In genomic region chr19:40279761-40280607, GRCh38 we compare ENCODE assay signal across 8 cellular contexts. TPM values are rescaled to one million over a fixed set of nuclear protein-coding genes. Genes with fewer than 3 reads are reported as not detected.
DNase-seq lines count a peak whose midpoint lies in the region; ATAC-seq and TF ChIP-seq lines count a peak whose summit lies in the region.

No MANE protein-coding gene starts in this region.

- H3K27me3 Mint-ChIP-seq in T-cell (no peaks in the 10 kb centered on the region), glutamatergic neuron (ENCODE audit: unreplicated experiment) (peaks cover 13% of the 10 kb centered on the region)

- H3K4me1 Mint-ChIP-seq in T-cell (peaks cover 64 to 82% (median 80%) of the 10 kb centered on the region in 3 donors), glutamatergic neuron (ENCODE audit: low read depth, unreplicated experiment) (peaks cover 44% of the 10 kb centered on the region)
- peaks cover 70% of the 10 kb centered on the region for H3K4me1 Mint-ChIP-seq in stimulated activated effector memory CD8-positive, alpha-beta T cell treated with anti-CD3 and anti-CD28 coated beads, Interleukin-12 subunit alpha, Interleukin-12 subunit beta, amount 100 ng/mL, for 72 hours

- H3K4me3 Mint-ChIP-seq in T-cell (peak overlapping the region in 2 of 3 donors; percentile 36 to 85), glutamatergic neuron (ENCODE audit: unreplicated experiment) (peak overlapping the region; percentile 2)
- H3K4me3 Mint-ChIP-seq in stimulated activated effector memory CD8-positive, alpha-beta T cell treated with anti-CD3 and anti-CD28 coated beads, Interleukin-12 subunit alpha, Interleukin-12 subunit beta, amount 100 ng/mL, for 72 hours = peak overlapping the region; percentile 51

- H3K9me3 Mint-ChIP-seq in T-cell (no peaks in the 10 kb centered on the region), glutamatergic neuron (ENCODE audit: unreplicated experiment) (peaks cover 14% of the 10 kb centered on the region)
- no peaks in the 10 kb centered on the region for H3K9me3 Mint-ChIP-seq in stimulated activated effector memory CD8-positive, alpha-beta T cell treated with anti-CD3 and anti-CD28 coated beads, Interleukin-12 subunit alpha, Interleukin-12 subunit beta, amount 100 ng/mL, for 72 hours

- CTCF ChIA-PET in T-cell (lab: Charles Lee) = interaction anchor here in 1 of 2 donors (0.6 kb wide), 1 partner anchor 1466 kb away, joined by 9 read pairs; no protein-coding TSS in a partner anchor

- peak in 2 of 34 experiments; percentile 20 for DNase-seq in T-cell
- no peak for DNase-seq in glutamatergic neuron
- DNase-seq in stimulated activated effector memory CD8-positive, alpha-beta T cell treated with anti-CD3 and anti-CD28 coated beads, Interleukin-12 subunit alpha, Interleukin-12 subunit beta, amount 100 ng/mL, for 72 hours (ENCODE audit: low spot score in 2 of 2) = no peak
- DNase-seq in A172 (ENCODE audit: low spot score) = no peak
- DNase-seq in NK-92 treated with Interleukin-12 subunit alpha and Interleukin-12 subunit beta, amount 100 ng/mL, for 24 hours (lab: John Stamatoyannopoulos, UW) = no peak
- no peak for DNase-seq in GOT3 (lab: John Stamatoyannopoulos, UW)

- no peak overlapping the region for H3K27ac Mint-ChIP-seq in T-cell
- peak overlapping the region; percentile 57 for H3K27ac Mint-ChIP-seq in glutamatergic neuron (ENCODE audit: unreplicated experiment)
- peak overlapping the region; percentile 89 for H3K27ac Mint-ChIP-seq in stimulated activated effector memory CD8-positive, alpha-beta T cell treated with anti-CD3 and anti-CD28 coated beads, Interleukin-12 subunit alpha, Interleukin-12 subunit beta, amount 100 ng/mL, for 72 hours

- TF ChIP-seq CTCF in glutamatergic neuron (IDR thresholded peaks at IDR 0.05; ENCODE audit: partially characterized antibody, unreplicated experiment) = no peak

- POLR2A ChIA-PET in T-cell (lab: Charles Lee) = no interaction called here

- ATAC-seq in GM19043 (IDR thresholded peaks at IDR 0.05; ENCODE audit: low read depth, unreplicated experiment) (peak; percentile 41), T-cell (replicated peaks in 1 of 4) (no peak), HG03095 (IDR thresholded peaks at IDR 0.05; ENCODE audit: unreplicated experiment) (no peak)
- no peak for ATAC-seq in stimulated activated effector memory CD8-positive, alpha-beta T cell treated with anti-CD3 and anti-CD28 coated beads, Interleukin-12 subunit alpha, Interleukin-12 subunit beta, amount 100 ng/mL, for 72 hours

- H3K36me3 Mint-ChIP-seq in T-cell (peaks cover 3% of the 10 kb centered on the region), glutamatergic neuron (ENCODE audit: unreplicated experiment) (no peaks in the 10 kb centered on the region)
- H3K36me3 Mint-ChIP-seq in stimulated activated effector memory CD8-positive, alpha-beta T cell treated with anti-CD3 and anti-CD28 coated beads, Interleukin-12 subunit alpha, Interleukin-12 subunit beta, amount 100 ng/mL, for 72 hours = peaks cover 24% of the 10 kb centered on the region

RNA-seq across cellular contexts. Expression of gene AKT2, which starts 5.2 kb away (rescaled TPM):
- total RNA-seq in T-cell (100 to 1,000 TPM; 169 to 218 (median 172) TPM), glutamatergic neuron (ENCODE audit: unreplicated experiment) (197 TPM)
- total RNA-seq in A172 (2014; rRNA removed; shearing (Covaris generic)) = 76.5 and 78.4 TPM in 2 replicates

RNA-seq across cellular contexts. Expression of gene CCNP, which starts 53.5 kb away (rescaled TPM):
- total RNA-seq in T-cell (1 to 10 TPM in 4 of 5 donors, under 1 TPM in 1; 0.82 to 2.3 (median 1.2) TPM), glutamatergic neuron (ENCODE audit: unreplicated experiment) (2.3 TPM)
- not detected in 2 replicates for total RNA-seq in A172 (2014; rRNA removed; shearing (Covaris generic))

Comparison
In these comparisons a context has a peak if more than half of its experiments do, and no peak if none do; other contexts are left out.
1. H3K27ac Mint-ChIP-seq: peak in glutamatergic neuron (single experiment) and stimulated activated effector memory CD8-positive, alpha-beta T cell treated with anti-CD3 and anti-CD28 coated beads, Interleukin-12 subunit alpha, Interleukin-12 subunit beta, amount 100 ng/mL, for 72 hours (single experiment); none in T-cell (0 of 2).
2. H3K4me3 Mint-ChIP-seq: peak in every context shown above with its lines; median percentile 60 in T-cell; 51 in stimulated activated effector memory CD8-positive, alpha-beta T cell treated with anti-CD3 and anti-CD28 coated beads, Interleukin-12 subunit alpha, Interleukin-12 subunit beta, amount 100 ng/mL, for 72 hours; 2 in glutamatergic neuron.